ENCODE assay signal across 9 cellular contexts in the genomic region with DNA sequence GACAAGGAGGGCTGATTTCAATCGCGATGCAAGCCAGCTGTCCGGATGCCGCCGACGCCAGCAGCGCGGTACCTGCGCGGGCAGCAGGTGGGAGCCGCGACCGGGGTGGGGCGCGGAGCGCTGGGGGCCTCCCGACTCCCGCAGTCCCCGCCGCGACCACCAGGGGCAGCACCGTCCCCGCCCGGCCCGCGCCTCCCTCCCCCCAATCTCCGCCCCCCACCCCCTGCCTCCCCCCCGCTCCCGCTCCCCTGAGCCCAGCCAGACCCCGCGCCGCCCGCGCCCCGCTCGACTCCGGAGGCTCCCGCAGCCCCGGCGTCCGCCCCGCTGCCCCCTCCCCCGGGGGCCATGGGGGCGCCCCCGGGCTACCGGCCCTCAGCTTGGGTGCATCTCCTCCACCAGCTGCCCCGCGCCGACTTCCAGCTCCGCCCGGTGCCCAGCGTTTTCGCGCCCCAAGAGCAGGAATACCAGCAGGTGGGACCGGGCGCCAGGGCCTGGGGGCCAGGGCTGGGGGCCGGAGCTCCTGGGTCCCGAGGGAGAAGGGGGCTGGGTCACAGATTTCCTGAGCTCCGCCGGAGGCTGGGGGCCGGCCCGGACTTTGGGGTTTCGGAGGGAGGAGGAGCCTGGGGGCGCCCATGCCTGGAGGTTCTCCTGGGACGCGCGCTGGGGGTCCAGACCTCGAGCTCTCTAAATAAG. TPM values are rescaled to one million over a fixed set of nuclear protein-coding genes. Genes with fewer than 3 reads are reported as not detected.
DNase-seq lines count a peak whose midpoint lies in the region; ATAC-seq and TF ChIP-seq lines count a peak whose summit lies in the region.
"Had no signal": no experiment of that assay in that cellular context is flagged by ENCODE, and none has a peak within 500 bp of the region (broad histone marks: within the 10 kb centered on the region; RNA-seq: fewer than 3 reads in every experiment).

Gene TTYH1, plus strand, starts transcription at position 257 of the 693 bp plus-strand sequence. Its CDS starts 89 bp downstream, at position 346.

- peak; percentile 19 to 26 for DNase-seq in activated CD4-positive, alpha-beta T cell treated with anti-CD3 and anti-CD28 coated beads, Interleukin-2, amount 50 U/mL, for 4 hours
- DNase-seq in fibroblast of the aortic adventitia (ENCODE audit: low read depth) (no peak), sciatic nerve (ENCODE audit: low spot score) (no peak), HuH-7 (ENCODE audit: low spot score) (no peak), HuH-7.5 (ENCODE audit: low spot score) (no peak)
- no peak for DNase-seq in T-helper 2 cell treated with Interferon-gamma antibody and Interleukin-4, amounts not matched to agents 5 μg/mL and 100 μg/mL, for 36 hours (ENCODE audit: low spot score)

- no peak within 1 kb of the TSS for H3K27ac Mint-ChIP-seq in T-helper 2 cell treated with Interferon-gamma antibody and Interleukin-4, amounts not matched to agents 5 μg/mL and 100 μg/mL, for 36 hours

- ATAC-seq in sciatic nerve: no peak
- ATAC-seq in HG02938 (IDR thresholded peaks at IDR 0.05; ENCODE audit: unreplicated experiment): no peak

- peak within 1 kb of the TSS; percentile 46; the same call in 1 of the 2 replicates for H3K9ac ChIP-seq in ES-I3 (ENCODE audit: low read depth, low read length)

- H3K36me3 ChIP-seq in ES-I3 (ENCODE audit: insufficient read depth, low read length): no peaks in the 10 kb centered on the region

- H3K36me3 Mint-ChIP-seq in T-helper 2 cell treated with Interferon-gamma antibody and Interleukin-4, amounts not matched to agents 5 μg/mL and 100 μg/mL, for 36 hours (ENCODE audit: low read depth): peaks cover 1% of the 10 kb centered on the region

- H3K4me1 Mint-ChIP-seq in T-helper 2 cell treated with Interferon-gamma antibody and Interleukin-4, amounts not matched to agents 5 μg/mL and 100 μg/mL, for 36 hours (ENCODE audit: low read depth): peaks cover 16% of the 10 kb centered on the region

- H3K27me3 Mint-ChIP-seq in T-helper 2 cell treated with Interferon-gamma antibody and Interleukin-4, amounts not matched to agents 5 μg/mL and 100 μg/mL, for 36 hours (ENCODE audit: low read depth): peaks cover 43% of the 10 kb centered on the region

- peaks cover 5% of the 10 kb centered on the region for H3K9me3 Mint-ChIP-seq in T-helper 2 cell treated with Interferon-gamma antibody and Interleukin-4, amounts not matched to agents 5 μg/mL and 100 μg/mL, for 36 hours

- no peak within 1 kb of the TSS for H3K4me3 ChIP-seq in fibroblast of the aortic adventitia (ENCODE audit: low read depth, low read length)

- H3K9me3 ChIP-seq in ES-I3 (ENCODE audit: control insufficient read depth, insufficient read depth, low read length): no peaks in the 10 kb centered on the region

- no peak within 1 kb of the TSS for H3K4me3 Mint-ChIP-seq in T-helper 2 cell treated with Interferon-gamma antibody and Interleukin-4, amounts not matched to agents 5 μg/mL and 100 μg/mL, for 36 hours

- H3K4me1 ChIP-seq in ES-I3 (ENCODE audit: insufficient read depth, low read length): peaks cover 12% of the 10 kb centered on the region; the same call in 1 of the 2 replicates

- intact Hi-C loops in sciatic nerve (cut with DNase I): no loop called here

- TF ChIP-seq CTCF in fibroblast of the aortic adventitia (IDR thresholded peaks at IDR 0.05; ENCODE audit: insufficient read depth, low read length): peak; percentile 3

RNA-seq across cellular contexts. Expression of gene TTYH1, which starts in this region (rescaled TPM):
- total RNA-seq in fibroblast of the aortic adventitia (ENCODE audit: low replicate concordance): not detected in 2 replicates
- 72.2 TPM for total RNA-seq in sciatic nerve
- total RNA-seq: M059J had no signal

Comparison
In these comparisons a context has a peak if more than half of its experiments do, and no peak if none do; other contexts are left out.
1. RNA of gene TTYH1 (total RNA-seq): 72.2 TPM in sciatic nerve (single experiment); not detected in fibroblast of the aortic adventitia; every median in the first group is over 10 times any median in the second.
2. DNase-seq: peak in activated CD4-positive, alpha-beta T cell treated with anti-CD3 and anti-CD28 coated beads, Interleukin-2, amount 50 U/mL, for 4 hours (2 of 2); none in fibroblast of the aortic adventitia (single experiment), sciatic nerve (single experiment), HuH-7 (single experiment), T-helper 2 cell treated with Interferon-gamma antibody and Interleukin-4, amounts not matched to agents 5 μg/mL and 100 μg/mL, for 36 hours (single experiment) and HuH-7.5 (single experiment).